In the genomic region with DNA sequence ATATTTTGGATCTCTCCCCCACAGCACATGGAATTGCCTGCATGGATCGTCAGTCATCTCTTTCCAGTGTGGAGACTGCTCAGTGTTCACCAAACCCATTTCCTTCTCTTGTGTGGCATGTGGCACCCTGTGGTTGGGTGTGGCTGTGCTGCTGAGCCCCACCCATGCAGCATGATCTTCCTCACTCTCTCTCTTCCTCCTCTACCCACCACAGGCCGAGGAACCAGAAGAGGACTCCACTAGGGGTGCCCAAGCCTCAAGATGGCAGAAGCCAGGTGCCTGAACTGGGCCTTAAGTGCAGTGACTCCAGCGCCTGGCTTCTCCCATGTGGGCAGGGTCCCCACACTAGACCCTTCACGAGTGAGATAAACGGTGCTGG, we compare ENCODE assay signal across 9 cellular contexts.
DNase-seq lines count a peak whose midpoint lies in the region; ATAC-seq, FAIRE-seq and TF ChIP-seq lines count a peak whose summit lies in the region.
"Had no signal": no experiment of that assay in that cellular context is flagged by ENCODE, and none has a peak within 500 bp of the region (broad histone marks: within the 10 kb centered on the region; RNA-seq: fewer than 3 reads in every experiment).

No MANE protein-coding gene starts in this region.

- ATAC-seq in HG03469 (IDR thresholded peaks at IDR 0.05; ENCODE audit: unreplicated experiment), result no peak

- TF ChIP-seq CTCF in HL-60 (IDR thresholded peaks at IDR 0.05; ENCODE audit: insufficient read depth, low read length), result no peak
- peak in 5 of 11 experiments; percentile 16 to 40 (median 26) for TF ChIP-seq CTCF in spleen (IDR thresholded peaks at IDR 0.05 in 8 of 11, conservative IDR thresholded peaks at IDR 0.05 in 3 of 11)
- TF ChIP-seq CTCF in neural progenitor cell (IDR thresholded peaks at IDR 0.05), result no peak
- TF ChIP-seq CTCF in D721Med (IDR thresholded peaks at IDR 0.05; ENCODE audit: insufficient read depth, missing control alignments), result no peak

- no peaks in the 10 kb centered on the region for H3K9me3 Mint-ChIP-seq in activated T-helper 1 cell treated with anti-CD3 and anti-CD28 coated beads, Interleukin-12 subunit alpha, Interleukin-12 subunit beta, Interleukin-2, Interleukin-4 antibody, amounts not matched to agents 30 ng/mL and 10 ng/mL and 1 ng/mL, durations not matched to agents 14 hours and 24 hours and 36 hours
- H3K9me3 Mint-ChIP-seq in neural progenitor cell, result peaks cover 14% of the 10 kb centered on the region

- H3K4me1 Mint-ChIP-seq in activated T-helper 1 cell treated with anti-CD3 and anti-CD28 coated beads, Interleukin-12 subunit alpha, Interleukin-12 subunit beta, Interleukin-2, Interleukin-4 antibody, amounts not matched to agents 30 ng/mL and 10 ng/mL and 1 ng/mL, durations not matched to agents 14 hours and 24 hours and 36 hours (ENCODE audit: low read depth), result peaks cover 65% of the 10 kb centered on the region
- H3K4me1 Mint-ChIP-seq in neural progenitor cell, result no peaks in the 10 kb centered on the region

- intact Hi-C loops in activated T-helper 1 cell treated with anti-CD3 and anti-CD28 coated beads, Interleukin-12 subunit alpha, Interleukin-12 subunit beta, Interleukin-2, Interleukin-4 antibody, amounts not matched to agents 30 ng/mL and 10 ng/mL and 1 ng/mL, durations not matched to agents 14 hours and 24 hours and 36 hours (cut with micrococcal nuclease), result loop anchor here (10.0 kb wide), 1 partner anchor 554 kb away; a partner anchor contains a TSS
- intact Hi-C loops in spleen (cut with DNase I; ENCODE audit: low total_unique reads), result no loop called here

- FAIRE-seq in D721Med (lab: Jason Lieb, UNC), result no peak

- peaks cover 69% of the 10 kb centered on the region for H3K36me3 Mint-ChIP-seq in activated T-helper 1 cell treated with anti-CD3 and anti-CD28 coated beads, Interleukin-12 subunit alpha, Interleukin-12 subunit beta, Interleukin-2, Interleukin-4 antibody, amounts not matched to agents 30 ng/mL and 10 ng/mL and 1 ng/mL, durations not matched to agents 14 hours and 24 hours and 36 hours (ENCODE audit: low read depth)
- peaks cover 61% of the 10 kb centered on the region for H3K36me3 Mint-ChIP-seq in neural progenitor cell

- peak overlapping the region; percentile 94 for H3K27ac Mint-ChIP-seq in activated T-helper 1 cell treated with anti-CD3 and anti-CD28 coated beads, Interleukin-12 subunit alpha, Interleukin-12 subunit beta, Interleukin-2, Interleukin-4 antibody, amounts not matched to agents 30 ng/mL and 10 ng/mL and 1 ng/mL, durations not matched to agents 14 hours and 24 hours and 36 hours
- H3K27ac Mint-ChIP-seq in neural progenitor cell, result no peak overlapping the region

- H4K20me1 ChIP-seq in neural progenitor cell (ENCODE audit: low read depth), result no peaks in the 10 kb centered on the region

- WGBS in spleen, 5 donors, result 47 to 62% (median 59%) methylated on average over 5 of the region's 5 CpGs

- DNase-seq in HL-60 (ENCODE audit: low read depth in 1 of 2, low spot score in 1 of 2), result peak; percentile 45 to 71
- peak; percentile 28 to 91 (median 47) for DNase-seq in T-helper 1 cell
- peak; percentile 50 for DNase-seq in activated T-helper 1 cell treated with anti-CD3 and anti-CD28 coated beads, Interleukin-12 subunit alpha, Interleukin-12 subunit beta, Interleukin-2, Interleukin-4 antibody, amounts not matched to agents 30 ng/mL and 10 ng/mL and 1 ng/mL, durations not matched to agents 14 hours and 24 hours and 36 hours (ENCODE audit: low spot score)
- peak; percentile 77 for DNase-seq in spleen
- DNase-seq in neural progenitor cell (ENCODE audit: low spot score), result no peak
- no peak for DNase-seq in D721Med (ENCODE audit: insufficient read length, low spot score)
- no peak for DNase-seq in HuH-7 (ENCODE audit: low spot score)
- DNase-seq: NCI-H1694 treated with DMSO at 0.1 percent for 48 hours had no signal

- H3K27me3 ChIP-seq in HL-60 (ENCODE audit: insufficient read depth, poor library complexity, severe bottlenecking) (no peaks in the 10 kb centered on the region), spleen (replicated peaks in 1 of 7) (no peaks in the 10 kb centered on the region), neural progenitor cell (no peaks in the 10 kb centered on the region)

- no peak overlapping the region for H3K9ac ChIP-seq in neural progenitor cell

- no peaks in the 10 kb centered on the region for H3K27me3 Mint-ChIP-seq in activated T-helper 1 cell treated with anti-CD3 and anti-CD28 coated beads, Interleukin-12 subunit alpha, Interleukin-12 subunit beta, Interleukin-2, Interleukin-4 antibody, amounts not matched to agents 30 ng/mL and 10 ng/mL and 1 ng/mL, durations not matched to agents 14 hours and 24 hours and 36 hours (ENCODE audit: insufficient read depth)
- H3K27me3 Mint-ChIP-seq in neural progenitor cell (ENCODE audit: insufficient read depth, low read depth), result peaks cover 6% of the 10 kb centered on the region

- H3K4me1 ChIP-seq in spleen (peaks cover 9 to 66% (median 29%) of the 10 kb centered on the region in 6 donors), neural progenitor cell (peaks cover 4% of the 10 kb centered on the region)

- peak overlapping the region; percentile 48 for H3K4me3 Mint-ChIP-seq in activated T-helper 1 cell treated with anti-CD3 and anti-CD28 coated beads, Interleukin-12 subunit alpha, Interleukin-12 subunit beta, Interleukin-2, Interleukin-4 antibody, amounts not matched to agents 30 ng/mL and 10 ng/mL and 1 ng/mL, durations not matched to agents 14 hours and 24 hours and 36 hours
- no peak overlapping the region for H3K4me3 Mint-ChIP-seq in neural progenitor cell

- no peaks in the 10 kb centered on the region for H3K79me2 ChIP-seq in neural progenitor cell (ENCODE audit: low read depth)

- no peak overlapping the region for H3K4me2 ChIP-seq in neural progenitor cell

- no peak overlapping the region for H2AFZ ChIP-seq in neural progenitor cell (replicated peaks)

- no peaks in the 10 kb centered on the region for H3K9me3 ChIP-seq in spleen
- no peaks in the 10 kb centered on the region for H3K9me3 ChIP-seq in neural progenitor cell (ENCODE audit: low read depth)

- H3K36me3 ChIP-seq in spleen (peaks cover 14 to 94% (median 82%) of the 10 kb centered on the region in 6 donors), neural progenitor cell (peaks cover 10% of the 10 kb centered on the region)

- H3K4me3 ChIP-seq in HL-60 (replicated peaks; ENCODE audit: insufficient read depth, low read length) (no peak overlapping the region), spleen (no peak overlapping the region), neural progenitor cell (no peak overlapping the region)

- H3F3A ChIP-seq in neural progenitor cell (ENCODE audit: low read depth), result peaks cover under 1% of the 10 kb centered on the region

- H3K27ac ChIP-seq in HL-60 (replicated peaks), result peak overlapping the region; percentile 36; the same call in 1 of the 2 replicates
- peak overlapping the region in 4 of 8 donors; percentile 47 to 75 (median 56) for H3K27ac ChIP-seq in spleen
- no peak overlapping the region for H3K27ac ChIP-seq in neural progenitor cell

- no peak for TF ChIP-seq POLR2A in spleen (IDR thresholded peaks at IDR 0.05)

Comparison
In these comparisons a context has a peak if more than half of its experiments do, and no peak if none do; other contexts are left out.
1. DNase-seq: peak in HL-60 (2 of 2), T-helper 1 cell (5 of 5), activated T-helper 1 cell treated with anti-CD3 and anti-CD28 coated beads, Interleukin-12 subunit alpha, Interleukin-12 subunit beta, Interleukin-2, Interleukin-4 antibody, amounts not matched to agents 30 ng/mL and 10 ng/mL and 1 ng/mL, durations not matched to agents 14 hours and 24 hours and 36 hours (single experiment) and spleen (single experiment); none in neural progenitor cell (single experiment), D721Med (single experiment) and HuH-7 (single experiment).